Comparison of ENCODE assay signal across 1 cellular context in genomic region chr12:123705935-123706334, GRCh38.
TF ChIP-seq lines count a peak whose summit lies in the region.

No MANE protein-coding gene starts in this region.

TF ChIP-seq in K562, 482 proteins besides CTCF, POLR2A, EP300 and RAD21:
- TF ChIP-seq ZBTB5 (IDR thresholded peaks at IDR 0.05) (no peak), JUND (IDR thresholded peaks at IDR 0.05; ENCODE audit: borderline replicate concordance, low read depth, low read length) (0 out of 2 replicates have a peak, but pooled peaks have one; percentile 24), JUND (tag; IDR thresholded peaks at IDR 0.05; ENCODE audit: borderline replicate concordance, low read depth, low read length) (no peak), USF2 (CRISPR knock-in tag; IDR thresholded peaks at IDR 0.05) (peak; percentile 61), CBX3 (IDR thresholded peaks at IDR 0.05; ENCODE audit: borderline replicate concordance in 1 of 2, low read length in 2 of 2) (no peak), ATF3 (IDR thresholded peaks at IDR 0.05) (peak; percentile 74), ATF3 (CRISPR knock-in tag; conservative IDR thresholded peaks at IDR 0.05) (no peak), CTCFL (IDR thresholded peaks at IDR 0.05; ENCODE audit: borderline replicate concordance, insufficient read depth, low read depth, low read length, poor library complexity, severe bottlenecking) (no peak), TCF15 (CRISPR knock-in tag; IDR thresholded peaks at IDR 0.05) (no peak), RAD51 (IDR thresholded peaks at IDR 0.05; ENCODE audit: borderline replicate concordance, low read depth) (peak; percentile 70), USF1 (CRISPR knock-in tag; IDR thresholded peaks at IDR 0.05) (peak; percentile 76), NFIC (IDR thresholded peaks at IDR 0.05) (peak; percentile 66), NFYB (IDR thresholded peaks at IDR 0.05; ENCODE audit: extremely low read depth, insufficient read length) (peak; percentile 64)
